1 cellular context compared by ENCODE assay signal in genomic region chr2:135030826-135031225, GRCh38.
TF ChIP-seq lines count a peak whose summit lies in the region.

No MANE protein-coding gene starts in this region.

TF ChIP-seq in HepG2, 621 proteins besides CTCF, POLR2A, EP300 and RAD21 (continued from another document and continues in another):
- no peak for TF ChIP-seq STAG1 (CRISPR knock-in tag; IDR thresholded peaks at IDR 0.05)
- no peak for TF ChIP-seq DNMT1 (CRISPR knock-in tag; IDR thresholded peaks at IDR 0.05)
- no peak for TF ChIP-seq SKI (IDR thresholded peaks at IDR 0.05; ENCODE audit: partially characterized antibody)
- TF ChIP-seq SAFB2 (CRISPR knock-in tag; IDR thresholded peaks at IDR 0.05; ENCODE audit: borderline replicate concordance, low read depth): no peak
- TF ChIP-seq ZNF101 (CRISPR knock-in tag; IDR thresholded peaks at IDR 0.05; ENCODE audit: borderline replicate concordance, low read depth): no peak
- TF ChIP-seq PAX8 (CRISPR knock-in tag; IDR thresholded peaks at IDR 0.05; ENCODE audit: borderline replicate concordance): no peak
- no peak for TF ChIP-seq PHF21A (CRISPR knock-in tag; IDR thresholded peaks at IDR 0.05)
- no peak; the same call in 1 of the 2 replicates for TF ChIP-seq SALL1 (CRISPR knock-in tag; IDR thresholded peaks at IDR 0.05)
- peak; percentile 35; the same call in 1 of the 2 replicates for TF ChIP-seq HOXA5 (CRISPR knock-in tag; IDR thresholded peaks at IDR 0.05)
- no peak for TF ChIP-seq FOXJ3 (CRISPR knock-in tag; IDR thresholded peaks at IDR 0.05; ENCODE audit: borderline replicate concordance)
- TF ChIP-seq TAF1 (CRISPR knock-in tag; IDR thresholded peaks at IDR 0.05): no peak
- no peak for TF ChIP-seq MXD1 (CRISPR knock-in tag; IDR thresholded peaks at IDR 0.05)
- no peak for TF ChIP-seq DBP (CRISPR knock-in tag; IDR thresholded peaks at IDR 0.05; ENCODE audit: not compliant biosample characterization)
- peak; percentile 85; the same call in 1 of the 2 replicates for TF ChIP-seq WIZ (CRISPR knock-in tag; IDR thresholded peaks at IDR 0.05)
- 0 out of 2 replicates have a peak, but pooled peaks have one; percentile 28 for TF ChIP-seq ZNF430 (CRISPR knock-in tag; IDR thresholded peaks at IDR 0.05)
- TF ChIP-seq ZNF546 (CRISPR knock-in tag; conservative IDR thresholded peaks at IDR 0.05): no peak
- no peak for TF ChIP-seq DMTF1 (CRISPR knock-in tag; IDR thresholded peaks at IDR 0.05)
- no peak for TF ChIP-seq ZNF337 (CRISPR knock-in tag; IDR thresholded peaks at IDR 0.05; ENCODE audit: borderline replicate concordance, low read depth)
- no peak for TF ChIP-seq POGZ (CRISPR knock-in tag; IDR thresholded peaks at IDR 0.05)
- no peak for TF ChIP-seq ZNF652 (CRISPR knock-in tag; IDR thresholded peaks at IDR 0.05; ENCODE audit: borderline replicate concordance, low read depth)
- 0 out of 2 replicates have a peak, but pooled peaks have one; percentile 18 for TF ChIP-seq TEF (CRISPR knock-in tag; IDR thresholded peaks at IDR 0.05)
- no peak for TF ChIP-seq MBD4 (IDR thresholded peaks at IDR 0.05; ENCODE audit: borderline replicate concordance, low read length)
- TF ChIP-seq ZNF441 (CRISPR knock-in tag; IDR thresholded peaks at IDR 0.05; ENCODE audit: borderline replicate concordance): no peak
- 0 out of 2 replicates have a peak, but pooled peaks have one; percentile 46 for TF ChIP-seq ZNF12 (CRISPR knock-in tag; IDR thresholded peaks at IDR 0.05)
- TF ChIP-seq TFE3 (CRISPR knock-in tag; IDR thresholded peaks at IDR 0.05): peak; percentile 29; the same call in 1 of the 2 replicates
- 0 out of 2 replicates have a peak, but pooled peaks have one; percentile 36 for TF ChIP-seq ZNF30 (CRISPR knock-in tag; IDR thresholded peaks at IDR 0.05)
- no peak for TF ChIP-seq PRDM15 (CRISPR knock-in tag; IDR thresholded peaks at IDR 0.05)
- no peak for TF ChIP-seq SIX1 (CRISPR knock-in tag; IDR thresholded peaks at IDR 0.05; ENCODE audit: borderline replicate concordance)
- TF ChIP-seq RARA (CRISPR knock-in tag; IDR thresholded peaks at IDR 0.05): 0 out of 2 replicates have a peak, but pooled peaks have one; percentile 8
- TF ChIP-seq ZNF574 (CRISPR knock-in tag; IDR thresholded peaks at IDR 0.05): no peak
- TF ChIP-seq MEIS2 (CRISPR knock-in tag; IDR thresholded peaks at IDR 0.05): no peak
- no peak for TF ChIP-seq PRMT3 (CRISPR knock-in tag; IDR thresholded peaks at IDR 0.05; ENCODE audit: borderline replicate concordance, low read depth)
- no peak for TF ChIP-seq ZNF768 (CRISPR knock-in tag; IDR thresholded peaks at IDR 0.05)
- no peak for TF ChIP-seq RBAK (CRISPR knock-in tag; IDR thresholded peaks at IDR 0.05)
- no peak for TF ChIP-seq FOSL2 (CRISPR knock-in tag; IDR thresholded peaks at IDR 0.05)
- TF ChIP-seq TBL1XR1 (IDR thresholded peaks at IDR 0.05; ENCODE audit: borderline replicate concordance, low read length, partially characterized antibody): no peak
- TF ChIP-seq ZBTB43 (CRISPR knock-in tag; conservative IDR thresholded peaks at IDR 0.05): no peak
- no peak for TF ChIP-seq ZNF747 (CRISPR knock-in tag; IDR thresholded peaks at IDR 0.05; ENCODE audit: borderline replicate concordance)
- no peak for TF ChIP-seq ZBTB7A (CRISPR knock-in tag; IDR thresholded peaks at IDR 0.05)
- no peak for TF ChIP-seq RFXANK (CRISPR knock-in tag; IDR thresholded peaks at IDR 0.05)
- TF ChIP-seq ZNF263 (CRISPR knock-in tag; IDR thresholded peaks at IDR 0.05): no peak
- TF ChIP-seq MAFG (CRISPR knock-in tag; IDR thresholded peaks at IDR 0.05): no peak
- TF ChIP-seq POGK (CRISPR knock-in tag; conservative IDR thresholded peaks at IDR 0.05): no peak
- no peak for TF ChIP-seq REPIN1 (CRISPR knock-in tag; IDR thresholded peaks at IDR 0.05; ENCODE audit: borderline replicate concordance, low read depth)
- TF ChIP-seq REXO4 (CRISPR knock-in tag; IDR thresholded peaks at IDR 0.05; ENCODE audit: borderline replicate concordance): no peak
- no peak for TF ChIP-seq ZNF468 (CRISPR knock-in tag; IDR thresholded peaks at IDR 0.05)
- TF ChIP-seq KMT2A (CRISPR knock-in tag; IDR thresholded peaks at IDR 0.05): no peak
- no peak for TF ChIP-seq ZNF615 (CRISPR knock-in tag; IDR thresholded peaks at IDR 0.05; ENCODE audit: borderline replicate concordance)
- 0 out of 2 replicates have a peak, but pooled peaks have one; percentile 31 for TF ChIP-seq HOMEZ (CRISPR knock-in tag; IDR thresholded peaks at IDR 0.05; ENCODE audit: low read depth)
